In genomic region chr3:114411811-114412803, GRCh38 we compare ENCODE assay signal across 8 cellular contexts.
A peak's percentile ranks its signal among the peaks of the same experiment; 100 is the strongest.
DNase-seq lines count a peak whose midpoint lies in the region; ATAC-seq, FAIRE-seq and TF ChIP-seq lines count a peak whose summit lies in the region.

No MANE protein-coding gene starts in this region.

- H3K4me3 Mint-ChIP-seq in activated naive CD8-positive, alpha-beta T cell treated with anti-CD3 and anti-CD28 coated beads for 36 hours: peak overlapping the region; percentile 6

- CTCF ChIA-PET in HepG2 (lab: Yijun Ruan, JAX; ENCODE audit: low intra/inter-chr PET ratio, low total read pairs): no interaction called here

- intact Hi-C loops in HepG2 (cut with micrococcal nuclease; ENCODE audit: unreplicated experiment): loop anchor here (10.0 kb wide), 1 partner anchor 47 kb away; no protein-coding TSS in a partner anchor

- peak; percentile 8 for FAIRE-seq in HepG2 (lab: Jason Lieb, UNC)

- in situ Hi-C loops in HepG2 (cut with HindIII; ENCODE audit: extremely low pct_ligation_motif_present, low pct_unique_long_range_greater_than_20kb): no loop called here

- no peak for TF ChIP-seq POLR2A in HepG2 (IDR thresholded peaks at IDR 0.05; ENCODE audit: insufficient read depth in 1 of 2, low read depth in 2 of 2, low read length in 2 of 2)

- no peaks in the 10 kb centered on the region for H3K79me2 ChIP-seq in HepG2 (ENCODE audit: insufficient read depth, low read length)

- 70% methylated on average over 9 of the region's 9 CpGs for WGBS in HepG2 (ENCODE audit: low lambda C conversion rate)

- ATAC-seq in GM18867 (IDR thresholded peaks at IDR 0.05; ENCODE audit: unreplicated experiment) (peak; percentile 72), HG03025 (IDR thresholded peaks at IDR 0.05; ENCODE audit: low FRiP score, unreplicated experiment) (peak; percentile 70), HepG2 (peak; percentile 91)

- H3K4me1 ChIP-seq in HepG2 (ENCODE audit: insufficient read depth, low read length): peaks cover 10% of the 10 kb centered on the region

- no peak overlapping the region for H3K9ac ChIP-seq in HepG2 (ENCODE audit: insufficient read depth, low read depth, low read length)

- no peak for TF ChIP-seq EP300 in HepG2 (IDR thresholded peaks at IDR 0.05; ENCODE audit: low read depth in 2 of 2, low read length in 2 of 2)
- no peak for TF ChIP-seq EP300 in HepG2 (CRISPR knock-in tag; IDR thresholded peaks at IDR 0.05; ENCODE audit: borderline replicate concordance)

- no peaks in the 10 kb centered on the region for H3K36me3 ChIP-seq in HepG2 (replicated peaks in 1 of 2; ENCODE audit: control insufficient read depth in 1 of 2, insufficient read depth in 2 of 2, low read length in 2 of 2)

- H3K36me3 Mint-ChIP-seq in activated naive CD8-positive, alpha-beta T cell treated with anti-CD3 and anti-CD28 coated beads for 36 hours: no peaks in the 10 kb centered on the region

- no peaks in the 10 kb centered on the region for H3K9me3 Mint-ChIP-seq in activated naive CD8-positive, alpha-beta T cell treated with anti-CD3 and anti-CD28 coated beads for 36 hours

- H2AFZ ChIP-seq in HepG2 (ENCODE audit: low read length): no peak overlapping the region

- H3K27me3 ChIP-seq in HepG2 (ENCODE audit: control insufficient read depth in 1 of 2, insufficient read depth in 2 of 2, low read length in 2 of 2): no peaks in the 10 kb centered on the region

- H3K4me3 ChIP-seq in HepG2 (replicated peaks in 1 of 3; ENCODE audit: insufficient read depth in 1 of 3, low read depth in 2 of 3, low read length in 3 of 3): no peak overlapping the region

- no peak for TF ChIP-seq CTCF in HepG2 (CRISPR knock-in tag; IDR thresholded peaks at IDR 0.05)

- peak overlapping the region; percentile 70 for H3K27ac Mint-ChIP-seq in activated naive CD8-positive, alpha-beta T cell treated with anti-CD3 and anti-CD28 coated beads for 36 hours

- H3K4me1 Mint-ChIP-seq in activated naive CD8-positive, alpha-beta T cell treated with anti-CD3 and anti-CD28 coated beads for 36 hours: peaks cover 39% of the 10 kb centered on the region

- H3K9me3 ChIP-seq in HepG2 (ENCODE audit: low read length): no peaks in the 10 kb centered on the region

- BruUV-seq in HepG2 (replicated peaks; lab: Mats Ljungman, UMichigan): no TSS peak

- no peak overlapping the region for H3K4me2 ChIP-seq in HepG2 (ENCODE audit: low read depth, low read length)

- no peak overlapping the region for H3K27ac ChIP-seq in HepG2 (ENCODE audit: extremely low read length, insufficient read depth, low read length)

- H4K20me1 ChIP-seq in HepG2 (ENCODE audit: insufficient read depth, low read length): no peaks in the 10 kb centered on the region

- POLR2A ChIA-PET in HepG2 (lab: Yijun Ruan, JAX): no interaction called here

- no peak for TF ChIP-seq RAD21 in HepG2 (CRISPR knock-in tag; IDR thresholded peaks at IDR 0.05)

- H3K27me3 Mint-ChIP-seq in activated naive CD8-positive, alpha-beta T cell treated with anti-CD3 and anti-CD28 coated beads for 36 hours: no peaks in the 10 kb centered on the region

- peak; percentile 27 for DNase-seq in activated naive CD8-positive, alpha-beta T cell treated with anti-CD3 and anti-CD28 coated beads for 36 hours
- DNase-seq in HepG2 (ENCODE audit: low spot score): peak; percentile 47
- DNase-seq in 8988T: no peak
- no peak for DNase-seq in NCI-H2196 treated with DMSO at 0.1 percent for 48 hours (lab: John Stamatoyannopoulos, UW; ENCODE audit: unreplicated experiment)
- no peak for DNase-seq in MV-4-11 (lab: John Stamatoyannopoulos, UW)
- DNase-seq in NCI-H2171 (lab: John Stamatoyannopoulos, UW): no peak

TF ChIP-seq in HepG2, 621 proteins besides CTCF, POLR2A, EP300 and RAD21:
- TF ChIP-seq FOSL2 (CRISPR knock-in tag; IDR thresholded peaks at IDR 0.05): peak; percentile 81
- no peak for TF ChIP-seq ZNF160 (CRISPR knock-in tag; IDR thresholded peaks at IDR 0.05)
- no peak for TF ChIP-seq ZNF883 (CRISPR knock-in tag; IDR thresholded peaks at IDR 0.05; ENCODE audit: not compliant biosample characterization)
- no peak for TF ChIP-seq ZNF749 (CRISPR knock-in tag; IDR thresholded peaks at IDR 0.05; ENCODE audit: borderline replicate concordance)
- no peak for TF ChIP-seq KAT8 (CRISPR knock-in tag; IDR thresholded peaks at IDR 0.05)
- TF ChIP-seq ZNF256 (CRISPR knock-in tag; conservative IDR thresholded peaks at IDR 0.05): no peak
- no peak for TF ChIP-seq ISX (CRISPR knock-in tag; conservative IDR thresholded peaks at IDR 0.05)
- peak; percentile 87 for TF ChIP-seq ZNF629 (CRISPR knock-in tag; conservative IDR thresholded peaks at IDR 0.05)
- no peak for TF ChIP-seq AGO2 (optimal IDR thresholded peaks at IDR 0.05; ENCODE audit: low read depth, low read length)
- no peak for TF ChIP-seq CEBPZ (IDR thresholded peaks at IDR 0.05; ENCODE audit: low read length)
- TF ChIP-seq RARA (CRISPR knock-in tag; IDR thresholded peaks at IDR 0.05): peak; percentile 46; the same call in 1 of the 2 replicates
- no peak for TF ChIP-seq STAT6 (CRISPR knock-in tag; IDR thresholded peaks at IDR 0.05; ENCODE audit: borderline replicate concordance)

Comparison
In these comparisons a context has a peak if more than half of its experiments do, and no peak if none do; other contexts are left out.
1. DNase-seq: peak in activated naive CD8-positive, alpha-beta T cell treated with anti-CD3 and anti-CD28 coated beads for 36 hours (single experiment) and HepG2 (single experiment); none in 8988T (single experiment), NCI-H2196 treated with DMSO at 0.1 percent for 48 hours (single experiment), MV-4-11 (single experiment) and NCI-H2171 (single experiment).
2. Peak in every context shown above with its lines, with median percentiles within 50 percentile points of each other: ATAC-seq.